In the genomic region with DNA sequence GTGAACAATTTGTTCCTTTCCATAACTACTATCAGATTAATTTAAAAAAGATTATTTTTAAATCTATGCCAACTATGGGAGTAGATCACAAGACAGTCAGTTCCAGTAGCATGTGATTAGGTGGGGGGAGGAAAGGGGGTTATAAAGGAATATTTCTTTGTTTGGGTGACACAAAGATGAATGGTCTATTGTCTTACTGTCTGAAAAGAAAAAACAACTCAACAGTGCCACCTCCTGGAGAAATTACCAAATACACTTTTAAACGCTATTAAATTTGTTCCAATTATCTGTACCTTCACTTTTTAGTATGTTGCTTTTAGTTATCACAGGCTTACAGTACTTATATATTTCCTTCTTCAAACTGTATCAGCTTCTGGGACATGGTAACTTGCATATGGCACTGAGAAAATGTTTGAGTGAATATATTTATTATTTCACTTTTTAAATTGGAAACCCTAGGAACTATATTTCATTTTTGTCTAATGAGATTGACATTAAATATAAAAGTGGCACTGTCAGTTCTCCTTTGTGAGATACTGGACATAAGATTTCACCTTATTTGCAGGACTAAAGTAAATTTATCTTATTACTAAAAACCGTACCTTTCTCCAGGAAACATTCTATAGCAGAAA, we compare ENCODE assay signal across 8 cellular contexts. TPM values are rescaled to one million over a fixed set of nuclear protein-coding genes. Genes with fewer than 3 reads are reported as not detected.
DNase-seq lines count a peak whose midpoint lies in the region; ATAC-seq, FAIRE-seq and TF ChIP-seq lines count a peak whose summit lies in the region.

No MANE protein-coding gene starts in this region.

- no peaks in the 10 kb centered on the region for H3K9me3 Mint-ChIP-seq in brain

- TF ChIP-seq POLR2A in testis (IDR thresholded peaks at IDR 0.05): no peak

- H3K36me3 ChIP-seq in testis (ENCODE audit: low read depth, missing control alignments): no peaks in the 10 kb centered on the region

- peak; percentile 77 for FAIRE-seq in D721Med (lab: Jason Lieb, UNC)

- peak overlapping the region; percentile 85 to 97 (median 96) for H3K27ac Mint-ChIP-seq in brain

- peaks cover 6% of the 10 kb centered on the region for H3K36me3 Mint-ChIP-seq in brain

- no peaks in the 10 kb centered on the region for H3K27me3 ChIP-seq in testis

- H3K9me3 ChIP-seq in testis: no peaks in the 10 kb centered on the region

- H3K4me1 Mint-ChIP-seq in brain: peaks cover 40% of the 10 kb centered on the region

- DNase-seq in D721Med (ENCODE audit: insufficient read length, low spot score) (no peak), HPDE6-E6E7 (ENCODE audit: extremely low spot score) (peak; percentile 23), NCI-H748 treated with DMSO at 0.1 percent for 48 hours (lab: John Stamatoyannopoulos, UW) (peak; percentile 73), iris pigment epithelial cell (ENCODE audit: low read depth) (peak; percentile 51), testis (peak; percentile 46)
- no peak for DNase-seq in stimulated activated naive CD4-positive, alpha-beta T cell treated with Interleukin-2 at 50 U/mL for 16 hours (lab: John Stamatoyannopoulos, UW)

- ATAC-seq in GM18520 (IDR thresholded peaks at IDR 0.05; ENCODE audit: unreplicated experiment): no peak

- H3K4me3 ChIP-seq in testis: no peak overlapping the region

- peaks cover 21% of the 10 kb centered on the region for H3K4me1 ChIP-seq in testis

- peak overlapping the region; percentile 89 to 91 (median 90) for H3K4me3 Mint-ChIP-seq in brain

- peaks cover 10% of the 10 kb centered on the region for H3K27me3 Mint-ChIP-seq in brain

- intact Hi-C loops in testis (cut with DNase I; ENCODE audit: low total_unique reads): loop anchor here (5.0 kb wide), 1 partner anchor 117 kb away; a partner anchor contains a TSS

- TF ChIP-seq CTCF in D721Med (IDR thresholded peaks at IDR 0.05; ENCODE audit: insufficient read depth, missing control alignments) (peak; percentile 70), brain (conservative IDR thresholded peaks at IDR 0.05) (peak; percentile 82 to 85), testis (IDR thresholded peaks at IDR 0.05) (peak; percentile 72 to 88 (median 81))

- 29 to 32% methylated on average over 2 of the region's 2 CpGs for WGBS in testis, 2 donors

- H3K27ac ChIP-seq in testis: peak overlapping the region; percentile 82 to 88

RNA-seq across cellular contexts. Expression of a gene that starts 1.7 kb away (rescaled TPM):
- polyA plus RNA-seq in brain (ENCODE audit: insufficient read depth, low read depth, low replicate concordance) (107 TPM), testis (ENCODE audit: insufficient read depth, low read depth, low replicate concordance) (110 TPM)
- 100 to 1,000 TPM; 174 to 212 TPM for total RNA-seq in testis

RNA-seq across cellular contexts. Expression of a gene that starts 26.8 kb away (rescaled TPM):
- polyA plus RNA-seq in brain (ENCODE audit: insufficient read depth, low read depth, low replicate concordance) (48.5 TPM), testis (ENCODE audit: insufficient read depth, low read depth, low replicate concordance) (72.0 TPM)
- 10 to 100 TPM; 30.9 to 56.9 TPM for total RNA-seq in testis

Comparison
In these comparisons a context has a peak if more than half of its experiments do, and no peak if none do; other contexts are left out.
1. DNase-seq: peak in HPDE6-E6E7 (single experiment), NCI-H748 treated with DMSO at 0.1 percent for 48 hours (single experiment), iris pigment epithelial cell (single experiment) and testis (single experiment); none in D721Med (single experiment) and stimulated activated naive CD4-positive, alpha-beta T cell treated with Interleukin-2 at 50 U/mL for 16 hours (single experiment).
2. Peak in every context shown above with its lines, with median percentiles within 50 percentile points of each other: CTCF ChIP-seq.